In genomic region chr10:5412277-5412941, GRCh38 we compare ENCODE assay signal across 8 cellular contexts. TPM values are rescaled to one million over a fixed set of nuclear protein-coding genes. Genes with fewer than 3 reads are reported as not detected.
DNase-seq lines count a peak whose midpoint lies in the region; ATAC-seq, FAIRE-seq and TF ChIP-seq lines count a peak whose summit lies in the region.

TSS of gene NET1 (plus strand) at chr10:5412557. CDS start at chr10:5412693, 136 bp downstream.

- FAIRE-seq in islet of Langerhans (lab: Jason Lieb, UNC): peak; percentile 89

- no peaks in the 10 kb centered on the region for H3K36me3 Mint-ChIP-seq in activated B cell treated with CpG ODN at 0.5 μM for 24 hours (ENCODE audit: low read depth)
- peaks cover 1% of the 10 kb centered on the region for H3K36me3 Mint-ChIP-seq in central memory CD8-positive, alpha-beta T cell (ENCODE audit: insufficient read depth)

- H3K27ac Mint-ChIP-seq in activated B cell treated with CpG ODN at 0.5 μM for 24 hours: no peak within 1 kb of the TSS
- H3K27ac Mint-ChIP-seq in central memory CD8-positive, alpha-beta T cell (ENCODE audit: low read depth): no peak within 1 kb of the TSS

- intact Hi-C loops in activated B cell treated with CpG ODN at 0.5 μM for 24 hours (cut with micrococcal nuclease): loop anchor here (1.0 kb wide), 1 partner anchor 34 kb away; no protein-coding TSS in a partner anchor

- H3K9me3 Mint-ChIP-seq in activated B cell treated with CpG ODN at 0.5 μM for 24 hours: peaks cover 4% of the 10 kb centered on the region
- H3K9me3 Mint-ChIP-seq in central memory CD8-positive, alpha-beta T cell: no peaks in the 10 kb centered on the region

- POLR2A ChIA-PET in activated B cell treated with CpG ODN at 0.5 μM for 24 hours (lab: Charles Lee): interaction anchor here (1.2 kb wide), 1 partner anchor 12 kb away, joined by 4 read pairs; no protein-coding TSS in a partner anchor

- DNase-seq in AG08395 (ENCODE audit: low spot score): peak; percentile 99
- DNase-seq in NCI-H2196 treated with DMSO at 0.1 percent for 48 hours (lab: John Stamatoyannopoulos, UW; ENCODE audit: unreplicated experiment): peak; percentile 34
- peak; percentile 60 for DNase-seq in activated B cell treated with CpG ODN at 0.5 μM for 24 hours
- DNase-seq in central memory CD8-positive, alpha-beta T cell (ENCODE audit: low spot score in 2 of 2): peak; percentile 33 to 45
- peak; percentile 67 for DNase-seq in stimulated activated CD4-positive, alpha-beta T cell treated with anti-CD3 and anti-CD28 coated beads, Interleukin-12 subunit alpha, Interleukin-12 subunit beta, amount 100 ng/mL, for 4 hours

- peaks cover 12% of the 10 kb centered on the region for H3K27me3 Mint-ChIP-seq in activated B cell treated with CpG ODN at 0.5 μM for 24 hours
- peaks cover 35% of the 10 kb centered on the region for H3K27me3 Mint-ChIP-seq in central memory CD8-positive, alpha-beta T cell

- no peak for TF ChIP-seq CTCF in activated B cell treated with CpG ODN at 0.5 μM for 24 hours (IDR thresholded peaks at IDR 0.05)

- H3K4me3 Mint-ChIP-seq in activated B cell treated with CpG ODN at 0.5 μM for 24 hours: peak within 1 kb of the TSS; percentile 84
- H3K4me3 Mint-ChIP-seq in central memory CD8-positive, alpha-beta T cell: no peak within 1 kb of the TSS

- CTCF ChIA-PET in activated B cell treated with CpG ODN at 0.5 μM for 24 hours (lab: Charles Lee): no interaction called here

- H3K4me1 Mint-ChIP-seq in activated B cell treated with CpG ODN at 0.5 μM for 24 hours: peaks cover 3% of the 10 kb centered on the region
- H3K4me1 Mint-ChIP-seq in central memory CD8-positive, alpha-beta T cell: no peaks in the 10 kb centered on the region

- ATAC-seq in GM18870 (IDR thresholded peaks at IDR 0.05; ENCODE audit: unreplicated experiment) (peak; percentile 88), HG03108 (IDR thresholded peaks at IDR 0.05; ENCODE audit: unreplicated experiment) (peak; percentile 98), activated B cell treated with CpG ODN at 0.5 μM for 24 hours (ENCODE audit: low read depth) (peak; percentile 85)
- peak; percentile 63 for ATAC-seq in central memory CD8-positive, alpha-beta T cell (replicated peaks; ENCODE audit: extremely low read depth, poor library complexity, severe bottlenecking)

RNA-seq across cellular contexts. Expression of gene NET1, which starts in this region (rescaled TPM):
- total RNA-seq in activated B cell treated with CpG ODN at 0.5 μM for 24 hours: 19.0 and 22.5 TPM in 2 replicates

Comparison
In these comparisons a context has a peak if more than half of its experiments do, and no peak if none do; other contexts are left out.
1. Peak in every context shown above with its lines: DNase-seq and ATAC-seq.
2. DNase-seq: peak in every context shown above with its lines; median percentile 99 in AG08395; 67 in stimulated activated CD4-positive, alpha-beta T cell treated with anti-CD3 and anti-CD28 coated beads, Interleukin-12 subunit alpha, Interleukin-12 subunit beta, amount 100 ng/mL, for 4 hours; 60 in activated B cell treated with CpG ODN at 0.5 μM for 24 hours; 39 in central memory CD8-positive, alpha-beta T cell; 34 in NCI-H2196 treated with DMSO at 0.1 percent for 48 hours.